In the genomic region with DNA sequence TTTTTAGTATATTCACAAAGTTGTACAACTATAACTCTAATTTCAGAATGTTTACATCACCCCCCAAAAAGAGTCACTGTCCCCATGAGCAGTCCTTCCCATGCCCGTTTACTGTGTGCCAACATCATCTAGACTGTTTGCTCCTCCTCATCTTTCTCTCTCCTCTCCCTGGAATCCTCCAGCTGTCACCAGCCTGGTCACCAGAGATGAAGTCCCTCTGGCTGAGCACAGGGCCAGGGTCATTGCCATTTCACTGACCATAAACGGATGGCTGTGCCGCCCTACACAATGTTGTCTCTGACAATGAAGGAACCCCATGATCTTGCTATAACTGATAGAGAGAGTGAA, we compare ENCODE assay signal across 11 cellular contexts. TPM values are rescaled to one million over a fixed set of nuclear protein-coding genes. Genes with fewer than 3 reads are reported as not detected.
DNase-seq lines count a peak whose midpoint lies in the region; ATAC-seq and TF ChIP-seq lines count a peak whose summit lies in the region.
"Had no signal": no experiment of that assay in that cellular context is flagged by ENCODE, and none has a peak within 500 bp of the region (broad histone marks: within the 10 kb centered on the region; RNA-seq: fewer than 3 reads in every experiment).

No MANE protein-coding gene starts in this region.

- no peak overlapping the region for H2AFZ ChIP-seq in hepatocyte

- H3K4me2 ChIP-seq in hepatocyte, result no peak overlapping the region

- H3K27ac Mint-ChIP-seq in activated naive CD4-positive, alpha-beta T cell treated with anti-CD3 and anti-CD28 coated beads, Interleukin-2, amount 50 U/mL, for 24 hours, result peak overlapping the region; percentile 78
- peak overlapping the region; percentile 93 for H3K27ac Mint-ChIP-seq in T-helper 17 cell

- peaks cover 37% of the 10 kb centered on the region for H3K4me1 Mint-ChIP-seq in activated naive CD4-positive, alpha-beta T cell treated with anti-CD3 and anti-CD28 coated beads, Interleukin-2, amount 50 U/mL, for 24 hours
- H3K4me1 Mint-ChIP-seq in T-helper 17 cell, result peaks cover 55% of the 10 kb centered on the region

- H3K4me3 ChIP-seq in hepatocyte (no peak overlapping the region), thyroid gland (replicated peaks in 1 of 3) (no peak overlapping the region)

- peaks cover 21% of the 10 kb centered on the region for H3K4me1 ChIP-seq in hepatocyte (ENCODE audit: insufficient read depth)
- no peaks in the 10 kb centered on the region for H3K4me1 ChIP-seq in thyroid gland

- H3K36me3 Mint-ChIP-seq in activated naive CD4-positive, alpha-beta T cell treated with anti-CD3 and anti-CD28 coated beads, Interleukin-2, amount 50 U/mL, for 24 hours, result no peaks in the 10 kb centered on the region
- H3K36me3 Mint-ChIP-seq in T-helper 17 cell (ENCODE audit: low read depth), result peaks cover under 1% of the 10 kb centered on the region

- no peak for TF ChIP-seq CTCF in hepatocyte (IDR thresholded peaks at IDR 0.05; ENCODE audit: poor library complexity)
- TF ChIP-seq CTCF in thyroid gland (IDR thresholded peaks at IDR 0.05), result no peak

- no peaks in the 10 kb centered on the region for H3K79me2 ChIP-seq in hepatocyte

- H3K4me3 Mint-ChIP-seq in activated naive CD4-positive, alpha-beta T cell treated with anti-CD3 and anti-CD28 coated beads, Interleukin-2, amount 50 U/mL, for 24 hours, result no peak overlapping the region
- H3K4me3 Mint-ChIP-seq in T-helper 17 cell, result peak overlapping the region; percentile 79

- no peak for ATAC-seq in T-helper 17 cell

- intact Hi-C loops in thyroid gland (cut with DNase I), result no loop called here

- H3K27ac ChIP-seq in hepatocyte (peak overlapping the region; percentile 49), thyroid gland (peak overlapping the region in 2 of 3 donors; percentile 62 to 72)

- no peaks in the 10 kb centered on the region for H3K9me2 ChIP-seq in hepatocyte (replicated peaks; ENCODE audit: insufficient read depth)

- no peak for DNase-seq in activated naive CD4-positive, alpha-beta T cell treated with anti-CD3 and anti-CD28 coated beads, Interleukin-2, amount 50 U/mL, for 16 hours
- DNase-seq in T-helper 17 cell (no peak), hepatocyte (ENCODE audit: low spot score) (no peak), thyroid gland (no peak), germinal center (ENCODE audit: low spot score) (no peak), NCI-H2029 (lab: John Stamatoyannopoulos, UW) (no peak), NCI-H2171 (lab: John Stamatoyannopoulos, UW) (no peak)
- DNase-seq: activated CD4-positive, alpha-beta T cell treated with anti-CD3 and anti-CD28 coated beads, Interleukin-2, amount 50 U/mL, for 1 hour; hypothalamus; NCI-H526 treated with DMSO at 0.1 percent for 48 hours had no signal

- H3K9me3 ChIP-seq in T-helper 17 cell (ENCODE audit: control insufficient read depth, low read length, poor library complexity, severe bottlenecking) (no peaks in the 10 kb centered on the region), hepatocyte (ENCODE audit: low read depth) (no peaks in the 10 kb centered on the region), thyroid gland (no peaks in the 10 kb centered on the region)

- 92% methylated on average over 3 of the region's 3 CpGs for WGBS in hepatocyte (ENCODE audit: low lambda C conversion rate, missing lambda C conversion rate)
- WGBS in thyroid gland, 2 donors, result 93 to 94% methylated on average over 3 of the region's 3 CpGs

- H4K20me1 ChIP-seq in hepatocyte (ENCODE audit: insufficient read depth, poor library complexity, severe bottlenecking), result no peaks in the 10 kb centered on the region

- peaks cover 5% of the 10 kb centered on the region for H3K27me3 Mint-ChIP-seq in activated naive CD4-positive, alpha-beta T cell treated with anti-CD3 and anti-CD28 coated beads, Interleukin-2, amount 50 U/mL, for 24 hours
- H3K27me3 Mint-ChIP-seq in T-helper 17 cell, result no peaks in the 10 kb centered on the region

- H3K27me3 ChIP-seq in hepatocyte (no peaks in the 10 kb centered on the region), thyroid gland (no peaks in the 10 kb centered on the region)

- TF ChIP-seq POLR2A in thyroid gland (IDR thresholded peaks at IDR 0.05), result no peak

- no peaks in the 10 kb centered on the region for H3K9me3 Mint-ChIP-seq in activated naive CD4-positive, alpha-beta T cell treated with anti-CD3 and anti-CD28 coated beads, Interleukin-2, amount 50 U/mL, for 24 hours

- H3K36me3 ChIP-seq in hepatocyte (replicated peaks; ENCODE audit: insufficient read depth, low read depth), result no peaks in the 10 kb centered on the region
- no peaks in the 10 kb centered on the region for H3K36me3 ChIP-seq in thyroid gland

RNA-seq across cellular contexts. Expression of gene C2CD4B, which starts 45.2 kb away (rescaled TPM):
- total RNA-seq in T-helper 17 cell (1 to 10 TPM; 1.3 to 1.6 TPM), hepatocyte (1.0 and 2.0 TPM in 2 replicates), thyroid gland (1 to 10 TPM; 1.2 to 6.7 (median 2.5) TPM)
- 2.6 and 6.2 TPM in 2 replicates for polyA plus RNA-seq in hepatocyte

RNA-seq across cellular contexts. Expression of gene C2CD4A, which starts 53.1 kb away (rescaled TPM):
- under 1 TPM; 0.60 to 0.65 TPM for total RNA-seq in T-helper 17 cell
- 0.12 and 0.13 TPM in 2 replicates for total RNA-seq in hepatocyte
- polyA plus RNA-seq in hepatocyte, result 0.57 and 0.60 TPM in 2 replicates
- total RNA-seq in thyroid gland, result under 1 TPM in 3 of 4 donors, not detected in 1; 0.22 to 0.39 (median 0.25) TPM

RNA-seq across cellular contexts. Expression of gene VPS13C, which starts 59.7 kb away (rescaled TPM):
- total RNA-seq in T-helper 17 cell (100 to 1,000 TPM; 116 to 127 TPM), hepatocyte (52.3 and 60.9 TPM in 2 replicates), thyroid gland (100 to 1,000 TPM in 3 of 4 donors, 10 to 100 TPM in 1; 99.4 to 159 (median 119) TPM)
- polyA plus RNA-seq in hepatocyte, result 6.7 and 8.8 TPM in 2 replicates
